20 cellular contexts compared by ENCODE assay signal in genomic region chr10:76080406-76080805, GRCh38.
DNase-seq lines count a peak whose midpoint lies in the region; ATAC-seq, FAIRE-seq and TF ChIP-seq lines count a peak whose summit lies in the region.
"Had no signal": no experiment of that assay in that cellular context is flagged by ENCODE, and none has a peak within 500 bp of the region (broad histone marks: within the 10 kb centered on the region; RNA-seq: fewer than 3 reads in every experiment).

No MANE protein-coding gene starts in this region.

- H3K23ac ChIP-seq in mesenchymal stem cell (ENCODE audit: low read length in 2 of 2): no peak overlapping the region

- H4K91ac ChIP-seq in mesenchymal stem cell (ENCODE audit: low read length): no peak overlapping the region

- H2BK15ac ChIP-seq in mesenchymal stem cell (ENCODE audit: low read depth, poor library complexity, severe bottlenecking): no peak overlapping the region

- H3K18ac ChIP-seq in mesenchymal stem cell (ENCODE audit: low read depth in 1 of 2, low read length in 2 of 2): peak overlapping the region in 1 of 2 experiments; percentile 75

- H4K8ac ChIP-seq in mesenchymal stem cell (ENCODE audit: low read length): no peak overlapping the region

- TF ChIP-seq CTCF in bronchial epithelial cell (IDR thresholded peaks at IDR 0.05; ENCODE audit: insufficient read depth, low read length, severe bottlenecking): no peak

- FAIRE-seq in HTR-8/SVneo (lab: Jason Lieb, UNC): peak; percentile 4
- no peak for FAIRE-seq in bronchial epithelial cell (lab: Jason Lieb, UNC)

- no peak overlapping the region for H3K27ac ChIP-seq in mesenchymal stem cell (ENCODE audit: low read length, poor library complexity, severe bottlenecking)
- H3K27ac ChIP-seq: body of pancreas, esophagus squamous epithelium, KMS-11, lower lobe of right lung, tibial nerve, VCaP had no signal

- H3K14ac ChIP-seq in mesenchymal stem cell (ENCODE audit: low read length in 2 of 2): no peak overlapping the region

- peak; percentile 36 for DNase-seq in AG08396 (ENCODE audit: low spot score)
- DNase-seq in HTR-8/SVneo (ENCODE audit: insufficient read length, low spot score): peak; percentile 38
- DNase-seq in bronchial epithelial cell (ENCODE audit: low read depth): peak; percentile 6
- peak; percentile 91 for DNase-seq in mesenchymal stem cell
- DNase-seq in NCI-H2171 treated with DMSO at 0.1 percent for 48 hours (lab: John Stamatoyannopoulos, UW): no peak
- DNase-seq: activated effector memory CD4-positive, alpha-beta T cell treated with anti-CD3 and anti-CD28 coated beads, Interleukin-2, amount 50 U/mL, for 16 hours; body of pancreas; esophagus squamous epithelium; GOT3; lower lobe of right lung; NCI-H1417 treated with DMSO at 0.1 percent for 48 hours; NCI-H446 treated with DMSO at 0.1 percent for 48 hours; retina; stimulated activated CD4-positive, alpha-beta T cell treated with anti-CD3 and anti-CD28 coated beads, Interleukin-4, amount 100 ng/mL, for 1 hour had no signal

- no peak overlapping the region for H3K4me2 ChIP-seq in mesenchymal stem cell (ENCODE audit: low read length, poor library complexity, severe bottlenecking)
- H3K4me2 ChIP-seq: KMS-11 had no signal

- ATAC-seq in GM21526 (IDR thresholded peaks at IDR 0.05; ENCODE audit: low FRiP score, unreplicated experiment): no peak
- no peak for ATAC-seq in HG02884 (IDR thresholded peaks at IDR 0.05; ENCODE audit: unreplicated experiment)
- no peak for ATAC-seq in activated CD4-positive, CD25-positive, alpha-beta regulatory T cell treated with anti-CD3 and anti-CD28 coated beads, Interleukin-2, amount 50 U/mL, for 24 hours
- ATAC-seq: body of pancreas, lower lobe of right lung had no signal

- H3K4me3 ChIP-seq in bronchial epithelial cell (ENCODE audit: low read depth, low read length): no peak overlapping the region
- H3K4me3 ChIP-seq in mesenchymal stem cell (ENCODE audit: insufficient read depth in 1 of 2, low read depth in 1 of 2, low read length in 2 of 2): no peak overlapping the region
- H3K4me3 ChIP-seq: body of pancreas, esophagus squamous epithelium, lower lobe of right lung, tibial nerve had no signal

- H2AFZ ChIP-seq in mesenchymal stem cell (ENCODE audit: low read depth, low read length): no peak overlapping the region

- H3K79me1 ChIP-seq in mesenchymal stem cell (replicated peaks; ENCODE audit: low read length, poor library complexity, severe bottlenecking): no peaks in the 10 kb centered on the region

- H2AK5ac ChIP-seq in mesenchymal stem cell (ENCODE audit: low read length, severe bottlenecking): peak overlapping the region; percentile 73

- H3K4me1 ChIP-seq in mesenchymal stem cell (ENCODE audit: control insufficient read depth, insufficient read depth, low read depth, low read length): peaks cover 7% of the 10 kb centered on the region
- H3K4me1 ChIP-seq: body of pancreas, esophagus squamous epithelium, lower lobe of right lung had no signal

- no peak overlapping the region for H2BK5ac ChIP-seq in mesenchymal stem cell (ENCODE audit: low read depth, low read length, poor library complexity, severe bottlenecking)

- H3K9ac ChIP-seq in mesenchymal stem cell (ENCODE audit: low read length): no peak overlapping the region
- H3K9ac ChIP-seq: KMS-11 had no signal

- H3K36me3 ChIP-seq in bronchial epithelial cell (ENCODE audit: control insufficient read depth, insufficient read depth, low read length) (no peaks in the 10 kb centered on the region), mesenchymal stem cell (ENCODE audit: control insufficient read depth in 1 of 2, insufficient read depth in 2 of 2, low read depth in 1 of 2, low read length in 2 of 2) (no peaks in the 10 kb centered on the region)
- H3K36me3 ChIP-seq: esophagus squamous epithelium, lower lobe of right lung, tibial nerve had no signal

- H3K9me3 ChIP-seq in mesenchymal stem cell (ENCODE audit: control insufficient read depth, low read length): no peaks in the 10 kb centered on the region
- H3K9me3 ChIP-seq: body of pancreas, esophagus squamous epithelium, lower lobe of right lung, tibial nerve had no signal

- H2BK12ac ChIP-seq in mesenchymal stem cell (ENCODE audit: low read length in 2 of 2): peak overlapping the region; percentile 59 to 83

- no peak overlapping the region for H2BK120ac ChIP-seq in mesenchymal stem cell (ENCODE audit: low read depth, low read length)

- no peak overlapping the region for H3K4ac ChIP-seq in mesenchymal stem cell (ENCODE audit: low read depth in 1 of 2, low read length in 2 of 2)

- H3K27me3 ChIP-seq in bronchial epithelial cell (ENCODE audit: control insufficient read depth, insufficient read depth, low read length) (no peaks in the 10 kb centered on the region), mesenchymal stem cell (ENCODE audit: control insufficient read depth in 1 of 2, insufficient read depth in 1 of 2, low read length in 2 of 2) (peaks cover 0 to 5% of the 10 kb centered on the region in 2 experiments)
- H3K27me3 ChIP-seq: body of pancreas, esophagus squamous epithelium, tibial nerve had no signal
